Comparison of ENCODE assay signal across 20 cellular contexts in the genomic region with DNA sequence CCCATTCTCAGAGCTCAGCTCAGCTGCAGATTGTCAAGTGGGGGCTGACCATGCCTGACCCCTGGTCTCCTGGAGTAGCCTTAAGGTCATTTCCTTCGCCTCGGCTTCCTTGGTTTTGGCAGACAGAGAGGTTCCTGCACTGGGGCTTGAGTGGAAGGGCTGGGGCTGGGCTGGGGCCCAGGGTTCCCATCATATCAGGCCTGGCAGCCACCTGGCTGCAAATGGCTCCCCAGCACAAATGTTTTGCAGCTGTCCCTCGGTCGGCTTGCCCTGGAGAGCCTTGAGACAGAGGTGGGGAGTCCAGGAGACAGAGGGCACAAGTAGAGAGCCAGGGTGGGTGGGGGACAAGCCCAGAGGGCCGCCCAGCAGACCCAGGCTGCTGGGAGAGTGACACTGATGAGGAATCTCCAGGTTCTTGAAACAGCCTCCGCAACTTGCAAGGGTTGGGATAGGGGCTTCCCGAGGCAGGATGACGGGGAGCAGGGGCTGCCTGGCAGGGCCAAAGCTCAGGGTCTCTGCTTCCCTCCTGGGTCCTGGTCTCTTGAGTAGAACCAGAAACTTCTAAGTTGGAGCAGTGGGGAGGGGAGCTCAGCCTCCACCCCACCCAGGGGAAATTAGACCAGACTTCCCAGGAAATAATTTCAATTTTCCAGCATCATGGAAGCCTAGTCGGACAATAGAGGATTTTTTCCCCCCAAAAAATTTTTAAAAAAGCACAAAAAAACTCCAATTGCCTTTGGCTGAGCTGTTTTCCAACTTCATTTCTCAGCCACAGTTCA. TPM values are rescaled to one million over a fixed set of nuclear protein-coding genes. Genes with fewer than 3 reads are reported as not detected.
DNase-seq lines count a peak whose midpoint lies in the region; ATAC-seq and TF ChIP-seq lines count a peak whose summit lies in the region.
"Had no signal": no experiment of that assay in that cellular context is flagged by ENCODE, and none has a peak within 500 bp of the region (broad histone marks: within the 10 kb centered on the region; RNA-seq: fewer than 3 reads in every experiment).

No MANE protein-coding gene starts in this region.

- peaks cover 18% of the 10 kb centered on the region for H3K36me3 ChIP-seq in IMR-90 (ENCODE audit: control insufficient read depth, insufficient read depth, low read length)
- H3K36me3 ChIP-seq in endodermal cell (ENCODE audit: control insufficient read depth, insufficient read depth, low read length): no peaks in the 10 kb centered on the region
- peaks cover 0 to 5% (median 3%) of the 10 kb centered on the region in 4 donors for H3K36me3 ChIP-seq in right lobe of liver
- peaks cover 0 to 8% (median 5%) of the 10 kb centered on the region in 4 donors for H3K36me3 ChIP-seq in stomach

- WGBS in IMR-90 (ENCODE audit: extremely low coverage in 2 of 2, insufficient read length in 1 of 2), 2 experiments: 85% methylated on average over 2 of the region's 9 CpGs; no CpG with 5 or more reads in 1 of the 2 experiments
- 87% methylated on average over 4 to 9 of the region's 9 CpGs for WGBS in endodermal cell (ENCODE audit: insufficient coverage in 1 of 2, insufficient read length in 1 of 2), 2 experiments
- 25% methylated on average over 6 of the region's 9 CpGs for WGBS in right lobe of liver (ENCODE audit: insufficient coverage, low coverage, low lambda C conversion rate, missing lambda C conversion rate)
- 53 to 83% (median 73%) methylated on average over 8 to 9 of the region's 9 CpGs for WGBS in stomach, 5 donors

- no peak overlapping the region for H3K56ac ChIP-seq in IMR-90 (ENCODE audit: extremely low read depth, insufficient read depth, low read length)

- no peak overlapping the region for H3K4me3 Mint-ChIP-seq in endodermal cell
- H3K4me3 Mint-ChIP-seq: CD4-positive, CD25-positive, alpha-beta regulatory T cell had no signal

- H3K18ac ChIP-seq in IMR-90 (ENCODE audit: low read depth, low read length): no peak overlapping the region

- H3K9me3 ChIP-seq in IMR-90 (ENCODE audit: control insufficient read depth, insufficient read depth, low read length) (no peaks in the 10 kb centered on the region), endodermal cell (ENCODE audit: control insufficient read depth, low read length) (no peaks in the 10 kb centered on the region), right lobe of liver (no peaks in the 10 kb centered on the region), stomach (no peaks in the 10 kb centered on the region)
- H3K9me3 ChIP-seq: psoas muscle had no signal

- H2AFZ ChIP-seq in IMR-90 (replicated peaks; ENCODE audit: low read length, poor library complexity): no peak overlapping the region

- peaks cover 0 to 14% of the 10 kb centered on the region in 2 experiments; a peak in 2 of 4 replicates for H3K79me1 ChIP-seq in IMR-90 (ENCODE audit: low read depth in 1 of 2, low read length in 2 of 2)

- H2BK20ac ChIP-seq in IMR-90 (ENCODE audit: low read depth, low read length): no peak overlapping the region; the same call in 1 of the 2 replicates

- 0 out of 2 replicates have a peak overlapping the region, but pooled peaks have one; percentile 20 for H4K91ac ChIP-seq in IMR-90 (ENCODE audit: insufficient read depth, low read depth, low read length)

- H3K9ac ChIP-seq in IMR-90 (ENCODE audit: low read depth, low read length) (no peak overlapping the region), endodermal cell (ENCODE audit: extremely low read depth, low read length, poor library complexity, severe bottlenecking) (no peak overlapping the region)

- H3K36me3 Mint-ChIP-seq in endodermal cell (ENCODE audit: low read depth): peaks cover 1% of the 10 kb centered on the region
- H3K36me3 Mint-ChIP-seq: CD4-positive, CD25-positive, alpha-beta regulatory T cell had no signal

- peaks cover 15% of the 10 kb centered on the region for H3K4me1 ChIP-seq in IMR-90 (ENCODE audit: control insufficient read depth, insufficient read depth, low read length)
- peaks cover 11% of the 10 kb centered on the region for H3K4me1 ChIP-seq in endodermal cell (ENCODE audit: control insufficient read depth, insufficient read depth, low read length)
- peaks cover 0 to 57% (median 13%) of the 10 kb centered on the region in 4 donors for H3K4me1 ChIP-seq in right lobe of liver
- H3K4me1 ChIP-seq in stomach: peaks cover 15 to 64% (median 49%) of the 10 kb centered on the region in 4 donors
- H3K4me1 ChIP-seq: psoas muscle had no signal

- peak overlapping the region; percentile 41; the same call in 1 of the 2 replicates for H3K14ac ChIP-seq in IMR-90 (replicated peaks; ENCODE audit: low read depth, low read length)

- dilution Hi-C loops in IMR-90 (cut with HindIII; ENCODE audit: low sequenced_read_pairs, unreplicated experiment): no loop called here

- POLR2A ChIA-PET in IMR-90 (lab: Charles Lee; ENCODE audit: unreplicated experiment): interaction anchor here (0.7 kb wide), 1 partner anchor 9 kb away, joined by 3 read pairs; no protein-coding TSS in a partner anchor

- ATAC-seq in IMR-90 (ENCODE audit: low read depth) (peak; percentile 0; the same call in 1 of the 2 replicates), right lobe of liver (peak; percentile 2 to 9 (median 4)), HG02840 (IDR thresholded peaks at IDR 0.05; ENCODE audit: low FRiP score, unreplicated experiment) (no peak), HG03280 (IDR thresholded peaks at IDR 0.05; ENCODE audit: unreplicated experiment) (no peak)

- CTCF ChIA-PET in IMR-90 (lab: Yijun Ruan, JAX): interaction anchor here (0.5 to 1.5 kb wide), 2 partner anchors 95 to 880 kb away, joined by 3 to 4 read pairs; no protein-coding TSS in a partner anchor

- H3K27ac ChIP-seq in IMR-90 (ENCODE audit: insufficient read depth, low read length) (peak overlapping the region; percentile 36; the same call in 1 of the 2 replicates), endodermal cell (ENCODE audit: low read depth, low read length) (no peak overlapping the region), right lobe of liver (peak overlapping the region; percentile 22 to 49 (median 31)), stomach (peak overlapping the region in 4 of 5 donors; percentile 57 to 71 (median 64))
- H3K27ac ChIP-seq: brain microvascular endothelial cell, psoas muscle had no signal

- H3K4me3 ChIP-seq in IMR-90 (ENCODE audit: insufficient read depth, low read depth, low read length) (no peak overlapping the region), endodermal cell (ENCODE audit: low read length) (no peak overlapping the region), right lobe of liver (no peak overlapping the region), stomach (no peak overlapping the region)
- H3K4me3 ChIP-seq: psoas muscle had no signal

- TF ChIP-seq EP300 in stomach (IDR thresholded peaks at IDR 0.05): no peak

- TF ChIP-seq CTCF in IMR-90 (conservative IDR thresholded peaks at IDR 0.05; ENCODE audit: low read depth, low read length): no peak
- TF ChIP-seq CTCF in endodermal cell (conservative IDR thresholded peaks at IDR 0.05): no peak
- TF ChIP-seq CTCF in right lobe of liver (IDR thresholded peaks at IDR 0.05): no peak
- no peak for TF ChIP-seq CTCF in stomach (IDR thresholded peaks at IDR 0.05)

- H3K27me3 Mint-ChIP-seq in endodermal cell (ENCODE audit: insufficient read depth): no peaks in the 10 kb centered on the region

- H3K23ac ChIP-seq in IMR-90 (ENCODE audit: low read depth, low read length): no peak overlapping the region

- H3K4me2 ChIP-seq in IMR-90 (ENCODE audit: low read depth, low read length): no peak overlapping the region

- H3K27me3 ChIP-seq in IMR-90 (ENCODE audit: control insufficient read depth, insufficient read depth, low read length) (no peaks in the 10 kb centered on the region), endodermal cell (ENCODE audit: control insufficient read depth, insufficient read depth, low read length, poor library complexity, severe bottlenecking) (no peaks in the 10 kb centered on the region), right lobe of liver (no peaks in the 10 kb centered on the region), stomach (no peaks in the 10 kb centered on the region)
- H3K27me3 ChIP-seq: brain microvascular endothelial cell had no signal

- H3K4ac ChIP-seq in IMR-90 (ENCODE audit: low read depth, low read length): no peak overlapping the region; the same call in 1 of the 2 replicates

- H4K8ac ChIP-seq in IMR-90 (ENCODE audit: low read depth in 2 of 2, low read length in 2 of 2): no peak overlapping the region

- peak overlapping the region; percentile 64 for H3K27ac Mint-ChIP-seq in endodermal cell
- H3K27ac Mint-ChIP-seq: activated T-helper 2 cell treated with anti-CD3 and anti-CD28 coated beads, Interferon-gamma antibody, Interleukin-2, Interleukin-4, amounts not matched to agents 10 μg/mL and 5 μg/mL and 100 μg/mL, durations not matched to agents 14 hours and 24 hours and 36 hours; CD4-positive, CD25-positive, alpha-beta regulatory T cell had no signal

- peaks cover 20% of the 10 kb centered on the region for H3K4me1 Mint-ChIP-seq in endodermal cell
- H3K4me1 Mint-ChIP-seq: CD4-positive, CD25-positive, alpha-beta regulatory T cell had no signal

- no peak overlapping the region; the same call in 1 of the 2 replicates for H2AK5ac ChIP-seq in IMR-90 (ENCODE audit: low read depth, low read length)

- H2BK5ac ChIP-seq in IMR-90 (ENCODE audit: low read depth, low read length, poor library complexity, severe bottlenecking): peak overlapping the region; percentile 12

- H2BK15ac ChIP-seq in IMR-90 (ENCODE audit: low read depth, low read length): no peak overlapping the region

- intact Hi-C loops in IMR-90 (cut with micrococcal nuclease): no loop called here
- intact Hi-C loops in right lobe of liver (cut with DNase I): loop anchor here in 1 of 2 donors (10.0 kb wide), 1 partner anchor 72 kb away; no protein-coding TSS in a partner anchor
- intact Hi-C loops in stomach (cut with DNase I; ENCODE audit: low total_unique reads): no loop called here

- H3K9me3 Mint-ChIP-seq in endodermal cell: no peaks in the 10 kb centered on the region
- H3K9me3 Mint-ChIP-seq: activated T-helper 2 cell treated with anti-CD3 and anti-CD28 coated beads, Interferon-gamma antibody, Interleukin-2, Interleukin-4, amounts not matched to agents 10 μg/mL and 5 μg/mL and 100 μg/mL, durations not matched to agents 14 hours and 24 hours and 36 hours had no signal

- BruUV-seq in IMR-90 (replicated peaks; lab: Mats Ljungman, UMichigan): no TSS peak

- peaks cover 25% of the 10 kb centered on the region for H3K9me1 ChIP-seq in IMR-90 (ENCODE audit: insufficient read depth, low read length)

- H4K5ac ChIP-seq in IMR-90 (ENCODE audit: low read depth, low read length): no peak overlapping the region

- peak overlapping the region; percentile 65 for H2AK9ac ChIP-seq in IMR-90 (replicated peaks; ENCODE audit: low read depth, low read length, poor library complexity)

- TF ChIP-seq POLR2A in IMR-90 (IDR thresholded peaks at IDR 0.05; ENCODE audit: low read depth, low read length) (no peak; the same call in 1 of the 2 replicates), right lobe of liver (IDR thresholded peaks at IDR 0.05) (no peak), stomach (IDR thresholded peaks at IDR 0.05) (no peak)

- no peak overlapping the region for H2BK120ac ChIP-seq in IMR-90 (ENCODE audit: low read depth, low read length)

- in situ Hi-C loops in IMR-90 (cut with MboI; ENCODE audit: low sequenced_read_pairs): no loop called here

- no peak for DNase-seq in IMR-90
- no peak for DNase-seq in endodermal cell
- no peak for DNase-seq in right lobe of liver
- DNase-seq in stomach: no peak
- no peak for DNase-seq in SHP77 (lab: John Stamatoyannopoulos, UW)
- DNase-seq in GM19240 (ENCODE audit: insufficient read length, low spot score): no peak
- DNase-seq: activated CD4-positive, alpha-beta T cell treated with anti-CD3 and anti-CD28 coated beads, Interleukin-2, amount 50 U/mL, for 48 hours; brain microvascular endothelial cell; CD4-positive, CD25-positive, alpha-beta regulatory T cell; mammary epithelial cell; NCI-H1092 treated with DMSO at 0.1 percent for 48 hours; NCI-H446; psoas muscle; stimulated activated CD4-positive, alpha-beta T cell treated with anti-CD3 and anti-CD28 coated beads, Interleukin-4, amount 100 ng/mL, for 1 hour; stimulated activated naive CD4-positive, alpha-beta T cell; T1000 had no signal

- no peak for TF ChIP-seq RAD21 in IMR-90 (IDR thresholded peaks at IDR 0.05; ENCODE audit: low read length)

- peaks cover 22% of the 10 kb centered on the region for H4K20me1 ChIP-seq in IMR-90 (ENCODE audit: insufficient read depth, low read length)

RNA-seq across cellular contexts. Expression of gene IGFBP4, which starts 19.3 kb away (rescaled TPM):
- total RNA-seq in IMR-90 (2012; rRNA removed) (257 and 308 TPM in 2 replicates), endodermal cell (10 to 100 TPM; 58.3 to 69.0 TPM), right lobe of liver (100 to 1,000 TPM; 382 to 716 (median 430) TPM), stomach (100 to 1,000 TPM in 4 of 5 donors, 10 to 100 TPM in 1; 71.2 to 658 (median 186) TPM)
- polyA plus RNA-seq in IMR-90 (2012; rRNA removed) (1,187 TPM in 2 replicates), stomach (100 to 1,000 TPM in 2 of 3 donors, 10 to 100 TPM in 1; 77.3 to 175 (median 138) TPM)
- polyA plus RNA-seq in IMR-90 (2012; cell fraction: cytosol; rRNA removed): 1,397 and 1,707 TPM in 2 replicates
- 452 and 510 TPM in 2 replicates for polyA plus RNA-seq in IMR-90 (2012; cell fraction: nucleus; rRNA removed; ENCODE audit: low replicate concordance)
- polyA plus RNA-seq in endodermal cell (2013, experiment 1 of 2): 39.9 TPM
- 38.5 TPM for polyA plus RNA-seq in endodermal cell (2013, experiment 2 of 2)

RNA-seq across cellular contexts. Expression of gene TNS4, which starts 38.9 kb away (rescaled TPM):
- 0.28 TPM in 1 of 2 replicates, not detected in the other for total RNA-seq in IMR-90 (2012; rRNA removed)
- 0.07 TPM in 1 of 2 replicates, not detected in the other for polyA plus RNA-seq in IMR-90 (2012; rRNA removed)
- polyA plus RNA-seq in IMR-90 (2012; cell fraction: cytosol; rRNA removed): 0.07 and 0.08 TPM in 2 replicates
- polyA plus RNA-seq in IMR-90 (2012; cell fraction: nucleus; rRNA removed; ENCODE audit: low replicate concordance): 0.33 and 0.57 TPM in 2 replicates
- 1 to 10 TPM in 1 of 2 donors, under 1 TPM in 1; 0.89 to 2.5 TPM for total RNA-seq in endodermal cell
- polyA plus RNA-seq in endodermal cell (2013, experiment 1 of 2): 0.07 TPM
- not detected for polyA plus RNA-seq in endodermal cell (2013, experiment 2 of 2)
- not detected for total RNA-seq in right lobe of liver
- total RNA-seq in stomach: 1 to 10 TPM in 1 of 5 donors, under 1 TPM in 3, not detected in 1; 0.18 to 3.5 (median 0.59) TPM
- 10 to 100 TPM in 1 of 3 donors, under 1 TPM in 1, not detected in 1; 0.62 to 23.2 TPM for polyA plus RNA-seq in stomach
- total RNA-seq: G401 had no signal

RNA-seq across cellular contexts. Expression of gene TOP2A, which starts 44.8 kb away (rescaled TPM):
- total RNA-seq in IMR-90 (2012; rRNA removed) (68.5 and 118 TPM in 2 replicates), endodermal cell (100 to 1,000 TPM; 173 to 246 TPM), right lobe of liver (1 to 10 TPM in 4 of 6 experiments, under 1 TPM in 2; 0.22 to 7.3 (median 3.0) TPM), stomach (100 to 1,000 TPM in 1 of 5 donors, 10 to 100 TPM in 2, 1 to 10 TPM in 2; 8.0 to 129 (median 17.2) TPM)
- polyA plus RNA-seq in IMR-90 (2012; rRNA removed) (40.2 and 43.4 TPM in 2 replicates), stomach (10 to 100 TPM in 1 of 3 donors, 1 to 10 TPM in 2; 1.2 to 27.3 (median 9.1) TPM)
- polyA plus RNA-seq in IMR-90 (2012; cell fraction: cytosol; rRNA removed): 3.3 and 5.3 TPM in 2 replicates
- 2.7 and 19.5 TPM in 2 replicates for polyA plus RNA-seq in IMR-90 (2012; cell fraction: nucleus; rRNA removed; ENCODE audit: low replicate concordance)
- polyA plus RNA-seq in endodermal cell (2013, experiment 1 of 2): 353 TPM
- polyA plus RNA-seq in endodermal cell (2013, experiment 2 of 2): 358 TPM

Comparison
In these comparisons a context has a peak if more than half of its experiments do, and no peak if none do; other contexts are left out.
1. ATAC-seq: peak in IMR-90 (single experiment) and right lobe of liver (4 of 4); none in HG02840 (single experiment) and HG03280 (single experiment).